ENCODE assay signal across 11 cellular contexts in genomic region chr19:47776568-47776967, GRCh38. TPM values are rescaled to one million over a fixed set of nuclear protein-coding genes. Genes with fewer than 3 reads are reported as not detected.
A peak's percentile ranks its signal among the peaks of the same experiment; 100 is the strongest.
DNase-seq lines count a peak whose midpoint lies in the region; ATAC-seq and TF ChIP-seq lines count a peak whose summit lies in the region.
"Had no signal": no experiment of that assay in that cellular context is flagged by ENCODE, and none has a peak within 500 bp of the region (broad histone marks: within the 10 kb centered on the region; RNA-seq: fewer than 3 reads in every experiment).

No MANE protein-coding gene starts in this region.

- no peak overlapping the region for H3K4me3 ChIP-seq in breast epithelium

- no peak for TF ChIP-seq POLR2A in breast epithelium (IDR thresholded peaks at IDR 0.05)

- H3K4me1 ChIP-seq in breast epithelium = peaks cover 0 to 5% of the 10 kb centered on the region in 2 donors

- H3K27me3 ChIP-seq in breast epithelium = no peaks in the 10 kb centered on the region

- intact Hi-C loops in breast epithelium (cut with DNase I; ENCODE audit: low total_unique reads) = no loop called here

- no peak for ATAC-seq in HG03135 (IDR thresholded peaks at IDR 0.05; ENCODE audit: unreplicated experiment)
- ATAC-seq in activated naive CD4-positive, alpha-beta T cell treated with anti-CD3 and anti-CD28 coated beads, Interleukin-2, amount 50 U/mL, for 72 hours = no peak

- no peaks in the 10 kb centered on the region for H3K9me3 Mint-ChIP-seq in activated naive CD4-positive, alpha-beta T cell treated with anti-CD3 and anti-CD28 coated beads, Interleukin-2, amount 50 U/mL, for 72 hours

- no peak for TF ChIP-seq CTCF in breast epithelium (IDR thresholded peaks at IDR 0.05)

- H3K36me3 ChIP-seq in breast epithelium = no peaks in the 10 kb centered on the region

- in situ Hi-C loops in Caki2 (cut with HindIII; ENCODE audit: low pct_unique_long_range_greater_than_20kb, low sequenced_read_pairs) = no loop called here

- peaks cover 11 to 16% of the 10 kb centered on the region in 2 donors for H3K36me3 Mint-ChIP-seq in activated naive CD4-positive, alpha-beta T cell treated with anti-CD3 and anti-CD28 coated beads, Interleukin-2, amount 50 U/mL, for 72 hours

- DNase-seq in Caki2 (ENCODE audit: low read depth) = peak; percentile 77
- peak; percentile 87 to 96 for DNase-seq in NCI-H2081 (lab: John Stamatoyannopoulos, UW)
- no peak for DNase-seq in breast epithelium (ENCODE audit: low spot score in 2 of 2)
- peak; percentile 33 for DNase-seq in midbrain (lab: John Stamatoyannopoulos, UW)
- no peak for DNase-seq in activated naive CD4-positive, alpha-beta T cell treated with anti-CD3 and anti-CD28 coated beads, Interleukin-2, amount 50 U/mL, for 72 hours (ENCODE audit: low spot score in 2 of 2)
- DNase-seq in retina = no peak
- DNase-seq in GDM1 (lab: John Stamatoyannopoulos, UW) = no peak
- DNase-seq: activated CD4-positive, alpha-beta T cell treated with anti-CD3 and anti-CD28 coated beads for 4 hours; NCI-H446 had no signal

- peak overlapping the region; percentile 98 to 99 for H3K27ac ChIP-seq in breast epithelium

- no peak overlapping the region for H3K27ac Mint-ChIP-seq in activated naive CD4-positive, alpha-beta T cell treated with anti-CD3 and anti-CD28 coated beads, Interleukin-2, amount 50 U/mL, for 72 hours

- H3K9me3 ChIP-seq in breast epithelium = no peaks in the 10 kb centered on the region

RNA-seq across cellular contexts. Expression of gene SELENOW, which starts 1.9 kb away (rescaled TPM):
- 158 and 233 TPM in 2 replicates for total RNA-seq in Caki2 (2014; rRNA removed; shearing (Covaris generic); ENCODE audit: low replicate concordance)
- 100 to 1,000 TPM; 297 to 525 (median 450) TPM for total RNA-seq in breast epithelium
- 100 to 1,000 TPM; 120 TPM for total RNA-seq in activated naive CD4-positive, alpha-beta T cell treated with anti-CD3 and anti-CD28 coated beads, Interleukin-2, amount 50 U/mL, for 72 hours

RNA-seq across cellular contexts. Expression of gene TPRX1, which starts 27.8 kb away (rescaled TPM):
- total RNA-seq in Caki2 (2014; rRNA removed; shearing (Covaris generic); ENCODE audit: low replicate concordance) = not detected in 2 replicates
- total RNA-seq in breast epithelium = not detected
- total RNA-seq in activated naive CD4-positive, alpha-beta T cell treated with anti-CD3 and anti-CD28 coated beads, Interleukin-2, amount 50 U/mL, for 72 hours = not detected
- total RNA-seq: urinary bladder had no signal

RNA-seq across cellular contexts. Expression of gene NOP53, which starts 31.2 kb away (rescaled TPM):
- 535 and 553 TPM in 2 replicates for total RNA-seq in Caki2 (2014; rRNA removed; shearing (Covaris generic); ENCODE audit: low replicate concordance)
- total RNA-seq in breast epithelium = 100 to 1,000 TPM; 391 to 498 (median 457) TPM
- total RNA-seq in activated naive CD4-positive, alpha-beta T cell treated with anti-CD3 and anti-CD28 coated beads, Interleukin-2, amount 50 U/mL, for 72 hours = 100 to 1,000 TPM; 324 to 421 TPM

RNA-seq across cellular contexts. Expression of gene CRX, which starts 45.2 kb away (rescaled TPM):
- total RNA-seq in Caki2 (2014; rRNA removed; shearing (Covaris generic); ENCODE audit: low replicate concordance) = not detected in 2 replicates
- total RNA-seq in breast epithelium = not detected
- not detected for total RNA-seq in activated naive CD4-positive, alpha-beta T cell treated with anti-CD3 and anti-CD28 coated beads, Interleukin-2, amount 50 U/mL, for 72 hours
- total RNA-seq: urinary bladder had no signal

Comparison
In these comparisons a context has a peak if more than half of its experiments do, and no peak if none do; other contexts are left out.
1. DNase-seq: peak in Caki2 (single experiment), NCI-H2081 (2 of 2) and midbrain (single experiment); none in breast epithelium (0 of 2), activated naive CD4-positive, alpha-beta T cell treated with anti-CD3 and anti-CD28 coated beads, Interleukin-2, amount 50 U/mL, for 72 hours (0 of 2), retina (single experiment) and GDM1 (single experiment).